25 cellular contexts compared by ENCODE assay signal in the genomic region with DNA sequence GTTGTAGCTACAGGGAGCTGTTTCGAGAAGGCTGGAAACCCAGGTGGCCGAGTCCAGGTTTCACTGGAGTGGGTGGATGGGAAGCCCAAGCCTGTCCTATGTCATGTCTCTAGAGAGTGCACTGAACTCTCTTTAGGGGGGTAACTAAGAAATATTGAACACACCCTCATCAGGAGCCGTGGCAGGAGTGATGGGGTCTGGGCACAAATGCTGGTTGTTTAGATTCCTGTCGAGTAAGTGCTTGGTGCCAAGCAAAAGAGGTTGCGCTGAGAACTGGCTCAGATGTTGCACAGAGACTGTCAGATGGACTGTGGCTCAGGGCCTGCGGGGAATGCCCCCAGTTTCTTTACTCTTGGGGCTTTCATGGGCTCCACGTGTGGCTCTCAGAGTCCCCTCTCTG. TPM values are rescaled to one million over a fixed set of nuclear protein-coding genes. Genes with fewer than 3 reads are reported as not detected.
"Had no signal": no experiment of that assay in that cellular context is flagged by ENCODE, and none has a peak within 500 bp of the region (broad histone marks: within the 10 kb centered on the region; RNA-seq: fewer than 3 reads in every experiment).

No MANE protein-coding gene starts in this region.

- H3K27me3 Mint-ChIP-seq: naive thymus-derived CD4-positive, alpha-beta T cell; type B pancreatic cell had no signal

- H3K4me3 Mint-ChIP-seq: naive thymus-derived CD4-positive, alpha-beta T cell; nephron progenitor cell; type B pancreatic cell had no signal

- H3K4me1 ChIP-seq: colonic mucosa, esophagus squamous epithelium, parathyroid adenoma, prostate gland, thyroid gland had no signal

- H2AFZ ChIP-seq: hepatocyte, parathyroid adenoma had no signal

- H3K4me3 ChIP-seq: colonic mucosa, esophagus squamous epithelium, hepatocyte, prostate gland, sigmoid colon, skin epidermis, thyroid gland had no signal

- DNase-seq: colonic mucosa; effector CD8-positive, alpha-beta T cell; esophagus squamous epithelium; foreskin fibroblast; naive thymus-derived CD4-positive, alpha-beta T cell; nephron progenitor cell; retina; sigmoid colon; stimulated activated CD4-positive, alpha-beta T cell treated with anti-CD3 and anti-CD28 coated beads, Interleukin-12 subunit alpha, Interleukin-12 subunit beta, amount 100 ng/mL, for 4 hours; stimulated activated naive CD4-positive, alpha-beta T cell treated with Interleukin-2 at 50 U/mL for 16 hours; thyroid gland had no signal

- H3K27me3 ChIP-seq: colonic mucosa, esophagus squamous epithelium, hepatocyte, sigmoid colon, thyroid gland had no signal

- H3K9me3 ChIP-seq: colonic mucosa, prostate gland, thyroid gland had no signal

- FAIRE-seq: endometrium, urothelium cell line had no signal

- H3K27ac ChIP-seq: colonic mucosa, esophagus squamous epithelium, hepatocyte, parathyroid adenoma, prostate gland, skin epidermis, thyroid gland had no signal

- H3K27ac Mint-ChIP-seq: naive thymus-derived CD4-positive, alpha-beta T cell; nephron progenitor cell; type B pancreatic cell had no signal

- H3K9ac ChIP-seq: parathyroid adenoma had no signal

- H3K4me2 ChIP-seq: hepatocyte had no signal

- H3K79me2 ChIP-seq: hepatocyte, parathyroid adenoma had no signal

- ATAC-seq: naive thymus-derived CD4-positive, alpha-beta T cell had no signal

RNA-seq across cellular contexts. Expression of gene FAM209A, which starts 7.3 kb away (rescaled TPM):
- total RNA-seq: cerebellum, esophagus squamous epithelium, hepatocyte, kidney epithelial cell, liver, lung microvascular endothelial cell, omental fat pad had no signal
- polyA plus RNA-seq: hepatocyte, liver had no signal

RNA-seq across cellular contexts. Expression of gene FAM209B, which starts 15.8 kb away (rescaled TPM):
- total RNA-seq: cerebellum, dermis microvascular lymphatic vessel endothelial cell, esophagus squamous epithelium, hepatocyte, kidney epithelial cell, liver, lung microvascular endothelial cell, omental fat pad, sigmoid colon, subcutaneous adipose tissue had no signal
- polyA plus RNA-seq: hepatocyte had no signal
